Comparison of ENCODE assay signal across 18 cellular contexts in the genomic region with DNA sequence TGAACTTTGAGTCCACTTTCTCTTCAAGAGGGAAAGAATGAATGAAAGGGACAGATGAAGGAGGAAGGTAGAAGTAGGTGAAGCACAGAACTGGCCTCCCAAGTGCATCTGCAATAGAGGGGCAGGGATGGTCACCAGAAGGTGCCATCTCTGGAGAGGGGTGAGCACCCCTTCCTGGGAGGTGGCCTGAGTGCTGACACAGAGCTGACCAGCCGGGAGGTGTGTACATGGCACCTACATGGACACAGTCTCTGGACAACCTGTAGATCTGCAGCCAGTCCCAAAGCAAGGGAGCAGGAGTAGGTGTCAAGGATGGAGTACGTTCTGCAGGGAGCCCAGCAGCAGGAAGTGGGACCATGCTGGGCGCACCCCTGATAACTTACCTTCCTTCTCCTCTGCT.
DNase-seq lines count a peak whose midpoint lies in the region; ATAC-seq and TF ChIP-seq lines count a peak whose summit lies in the region.
"Had no signal": no experiment of that assay in that cellular context is flagged by ENCODE, and none has a peak within 500 bp of the region (broad histone marks: within the 10 kb centered on the region; RNA-seq: fewer than 3 reads in every experiment).

No MANE protein-coding gene starts in this region.

- ATAC-seq in lower lobe of right lung: no peak
- ATAC-seq: CD8-positive, alpha-beta T cell; GM12878 had no signal

- H3K9me3 ChIP-seq in breast epithelium: no peaks in the 10 kb centered on the region
- H3K9me3 ChIP-seq in lower lobe of right lung: no peaks in the 10 kb centered on the region
- H3K9me3 ChIP-seq in spleen: no peaks in the 10 kb centered on the region
- H3K9me3 ChIP-seq: BLaER1, Caco-2 had no signal

- no peaks in the 10 kb centered on the region for H3K27me3 Mint-ChIP-seq in MCF 10A (ENCODE audit: insufficient read depth, unreplicated experiment)
- H3K27me3 Mint-ChIP-seq: B cell; CD4-positive, CD25-positive, alpha-beta regulatory T cell had no signal

- H3K4me1 ChIP-seq in breast epithelium: no peaks in the 10 kb centered on the region
- peaks cover 4% of the 10 kb centered on the region for H3K4me1 ChIP-seq in lower lobe of right lung
- H3K4me1 ChIP-seq in spleen: peaks cover 0 to 16% (median 0%) of the 10 kb centered on the region in 6 donors
- H3K4me1 ChIP-seq: BLaER1 had no signal

- CTCF ChIA-PET in MCF 10A (lab: Yijun Ruan, JAX): interaction anchor here (0.6 kb wide), 1 partner anchor 218 kb away, joined by 4 read pairs; no protein-coding TSS in a partner anchor

- H3K27me3 ChIP-seq in breast epithelium (no peaks in the 10 kb centered on the region), lower lobe of right lung (ENCODE audit: low read depth) (no peaks in the 10 kb centered on the region), spleen (replicated peaks in 1 of 7) (no peaks in the 10 kb centered on the region)
- H3K27me3 ChIP-seq: BLaER1 had no signal

- DNase-seq in MCF 10A (ENCODE audit: unreplicated experiment) (no peak), breast epithelium (ENCODE audit: low spot score in 2 of 2) (no peak), lower lobe of right lung (peak; percentile 14), spleen (peak; percentile 51), GM13977 (ENCODE audit: low spot score) (no peak), GDM1 (lab: John Stamatoyannopoulos, UW) (no peak)
- DNase-seq: Caco-2; CD4-positive, CD25-positive, alpha-beta regulatory T cell; CD8-positive, alpha-beta T cell; DND-41; GM23248; H7; HCEC 1CT had no signal

- H3K27ac ChIP-seq in breast epithelium (no peak overlapping the region), lower lobe of right lung (no peak overlapping the region), spleen (no peak overlapping the region)
- H3K27ac ChIP-seq: 22Rv1, BLaER1, C4-2B, GM23248 had no signal

- POLR2A ChIA-PET in MCF 10A (lab: Yijun Ruan, JAX): interaction anchor here (7.3 kb wide), 1 partner anchor 9 kb away, joined by 69 read pairs; no protein-coding TSS in a partner anchor

- in situ Hi-C loops in GM13977 (cut with MboI; ENCODE audit: low pct_unique_long_range_greater_than_20kb, low sequenced_read_pairs, unreplicated experiment): no loop called here

- H3K36me3 ChIP-seq in breast epithelium (no peaks in the 10 kb centered on the region), lower lobe of right lung (no peaks in the 10 kb centered on the region), spleen (no peaks in the 10 kb centered on the region)
- H3K36me3 ChIP-seq: BLaER1 had no signal

- no peak for TF ChIP-seq POLR2A in breast epithelium (IDR thresholded peaks at IDR 0.05)
- TF ChIP-seq POLR2A in spleen (IDR thresholded peaks at IDR 0.05): no peak

- intact Hi-C loops in MCF 10A (cut with micrococcal nuclease): no loop called here
- intact Hi-C loops in breast epithelium (cut with DNase I; ENCODE audit: low total_unique reads): no loop called here
- intact Hi-C loops in lower lobe of right lung (cut with DNase I): no loop called here
- intact Hi-C loops in spleen (cut with DNase I; ENCODE audit: low total_unique reads): no loop called here

- H3K4me3 Mint-ChIP-seq in MCF 10A (ENCODE audit: unreplicated experiment): no peak overlapping the region
- H3K4me3 Mint-ChIP-seq: B cell; CD4-positive, CD25-positive, alpha-beta regulatory T cell; CD8-positive, alpha-beta T cell had no signal

- H3K4me1 Mint-ChIP-seq in MCF 10A (ENCODE audit: insufficient read depth, unreplicated experiment): peaks cover 46% of the 10 kb centered on the region
- H3K4me1 Mint-ChIP-seq: B cell; CD4-positive, CD25-positive, alpha-beta regulatory T cell had no signal

- BruUV-seq in MCF 10A (replicated peaks; lab: Mats Ljungman, UMichigan): no TSS peak

- peaks cover 5% of the 10 kb centered on the region for H3K36me3 Mint-ChIP-seq in MCF 10A (ENCODE audit: insufficient read depth, unreplicated experiment)
- H3K36me3 Mint-ChIP-seq: CD4-positive, CD25-positive, alpha-beta regulatory T cell; CD8-positive, alpha-beta T cell had no signal

- H3K27ac Mint-ChIP-seq in MCF 10A (ENCODE audit: low read depth, unreplicated experiment): peak overlapping the region; percentile 70
- H3K27ac Mint-ChIP-seq: B cell; CD4-positive, CD25-positive, alpha-beta regulatory T cell; CD8-positive, alpha-beta T cell had no signal

- H3K9me3 Mint-ChIP-seq in MCF 10A (ENCODE audit: unreplicated experiment): no peaks in the 10 kb centered on the region
- H3K9me3 Mint-ChIP-seq: CD4-positive, CD25-positive, alpha-beta regulatory T cell; CD8-positive, alpha-beta T cell had no signal

- TF ChIP-seq CTCF in MCF 10A (IDR thresholded peaks at IDR 0.05; ENCODE audit: unreplicated experiment) (no peak), breast epithelium (IDR thresholded peaks at IDR 0.05) (no peak), lower lobe of right lung (IDR thresholded peaks at IDR 0.05) (no peak), spleen (IDR thresholded peaks at IDR 0.05 in 8 of 11, conservative IDR thresholded peaks at IDR 0.05 in 3 of 11) (no peak), GM13977 (IDR thresholded peaks at IDR 0.05; ENCODE audit: extremely low read depth, insufficient read depth, missing control alignments) (no peak)

- 57 to 81% (median 74%) methylated on average over 3 of the region's 3 CpGs for WGBS in spleen, 5 donors

- H3K4me3 ChIP-seq in breast epithelium (no peak overlapping the region), lower lobe of right lung (no peak overlapping the region), spleen (no peak overlapping the region)
- H3K4me3 ChIP-seq: BLaER1, GM12878, GM23248 had no signal

Comparison
In these comparisons a context has a peak if more than half of its experiments do, and no peak if none do; other contexts are left out.
1. DNase-seq: peak in lower lobe of right lung (single experiment) and spleen (single experiment); none in MCF 10A (single experiment), breast epithelium (0 of 2), GM13977 (single experiment) and GDM1 (single experiment).